In the genomic region with DNA sequence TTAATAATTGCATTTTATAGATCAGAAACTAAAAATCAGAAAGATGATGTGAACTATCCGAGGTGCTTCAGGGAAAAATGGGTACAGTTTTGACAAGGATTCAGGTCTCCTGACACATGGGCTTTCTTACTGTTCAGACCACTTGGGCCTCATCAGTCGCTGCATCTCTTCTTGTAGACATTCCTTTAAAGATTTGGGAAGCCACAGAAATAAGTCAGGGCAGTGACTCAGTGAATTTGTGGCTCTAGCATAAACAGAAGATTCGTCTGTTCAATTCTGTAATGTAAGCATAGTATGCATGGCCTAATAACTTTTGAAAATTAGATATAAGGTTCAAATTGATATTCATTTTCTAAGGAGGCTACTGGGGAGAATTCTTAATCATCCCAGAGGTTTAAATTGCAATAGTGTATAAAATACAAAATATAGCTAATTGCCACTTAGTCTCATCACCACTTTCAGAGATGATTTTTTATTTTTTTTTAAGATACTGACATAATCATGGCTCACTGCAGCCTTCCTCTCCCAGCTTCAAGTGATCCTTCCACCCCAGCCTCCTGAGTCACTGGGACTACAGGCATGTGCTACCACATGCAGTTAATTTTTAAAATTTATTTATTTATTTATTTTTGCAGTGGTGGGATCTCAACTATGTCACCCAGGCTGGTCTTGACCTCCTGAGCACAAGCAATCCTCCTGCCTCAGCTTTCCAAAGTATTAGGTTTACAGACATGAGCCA, we compare ENCODE assay signal across 2 cellular contexts.
TF ChIP-seq lines count a peak whose summit lies in the region.

No MANE protein-coding gene starts in this region.

TF ChIP-seq in A549, 52 proteins besides CTCF, POLR2A, EP300 and RAD21 (continued from another document):
- TF ChIP-seq, protein P1, sequence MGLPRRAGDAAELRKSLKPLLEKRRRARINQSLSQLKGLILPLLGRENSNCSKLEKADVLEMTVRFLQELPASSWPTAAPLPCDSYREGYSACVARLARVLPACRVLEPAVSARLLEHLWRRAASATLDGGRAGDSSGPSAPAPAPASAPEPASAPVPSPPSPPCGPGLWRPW (IDR thresholded peaks at IDR 0.05) = no peak
- TF ChIP-seq, protein P2, sequence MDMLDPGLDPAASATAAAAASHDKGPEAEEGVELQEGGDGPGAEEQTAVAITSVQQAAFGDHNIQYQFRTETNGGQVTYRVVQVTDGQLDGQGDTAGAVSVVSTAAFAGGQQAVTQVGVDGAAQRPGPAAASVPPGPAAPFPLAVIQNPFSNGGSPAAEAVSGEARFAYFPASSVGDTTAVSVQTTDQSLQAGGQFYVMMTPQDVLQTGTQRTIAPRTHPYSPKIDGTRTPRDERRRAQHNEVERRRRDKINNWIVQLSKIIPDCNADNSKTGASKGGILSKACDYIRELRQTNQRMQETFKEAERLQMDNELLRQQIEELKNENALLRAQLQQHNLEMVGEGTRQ (IDR thresholded peaks at IDR 0.05) = no peak

TF ChIP-seq in GM23338, 12 proteins besides CTCF, POLR2A, EP300 and RAD21 (continued from another document):
- TF ChIP-seq, protein P3, sequence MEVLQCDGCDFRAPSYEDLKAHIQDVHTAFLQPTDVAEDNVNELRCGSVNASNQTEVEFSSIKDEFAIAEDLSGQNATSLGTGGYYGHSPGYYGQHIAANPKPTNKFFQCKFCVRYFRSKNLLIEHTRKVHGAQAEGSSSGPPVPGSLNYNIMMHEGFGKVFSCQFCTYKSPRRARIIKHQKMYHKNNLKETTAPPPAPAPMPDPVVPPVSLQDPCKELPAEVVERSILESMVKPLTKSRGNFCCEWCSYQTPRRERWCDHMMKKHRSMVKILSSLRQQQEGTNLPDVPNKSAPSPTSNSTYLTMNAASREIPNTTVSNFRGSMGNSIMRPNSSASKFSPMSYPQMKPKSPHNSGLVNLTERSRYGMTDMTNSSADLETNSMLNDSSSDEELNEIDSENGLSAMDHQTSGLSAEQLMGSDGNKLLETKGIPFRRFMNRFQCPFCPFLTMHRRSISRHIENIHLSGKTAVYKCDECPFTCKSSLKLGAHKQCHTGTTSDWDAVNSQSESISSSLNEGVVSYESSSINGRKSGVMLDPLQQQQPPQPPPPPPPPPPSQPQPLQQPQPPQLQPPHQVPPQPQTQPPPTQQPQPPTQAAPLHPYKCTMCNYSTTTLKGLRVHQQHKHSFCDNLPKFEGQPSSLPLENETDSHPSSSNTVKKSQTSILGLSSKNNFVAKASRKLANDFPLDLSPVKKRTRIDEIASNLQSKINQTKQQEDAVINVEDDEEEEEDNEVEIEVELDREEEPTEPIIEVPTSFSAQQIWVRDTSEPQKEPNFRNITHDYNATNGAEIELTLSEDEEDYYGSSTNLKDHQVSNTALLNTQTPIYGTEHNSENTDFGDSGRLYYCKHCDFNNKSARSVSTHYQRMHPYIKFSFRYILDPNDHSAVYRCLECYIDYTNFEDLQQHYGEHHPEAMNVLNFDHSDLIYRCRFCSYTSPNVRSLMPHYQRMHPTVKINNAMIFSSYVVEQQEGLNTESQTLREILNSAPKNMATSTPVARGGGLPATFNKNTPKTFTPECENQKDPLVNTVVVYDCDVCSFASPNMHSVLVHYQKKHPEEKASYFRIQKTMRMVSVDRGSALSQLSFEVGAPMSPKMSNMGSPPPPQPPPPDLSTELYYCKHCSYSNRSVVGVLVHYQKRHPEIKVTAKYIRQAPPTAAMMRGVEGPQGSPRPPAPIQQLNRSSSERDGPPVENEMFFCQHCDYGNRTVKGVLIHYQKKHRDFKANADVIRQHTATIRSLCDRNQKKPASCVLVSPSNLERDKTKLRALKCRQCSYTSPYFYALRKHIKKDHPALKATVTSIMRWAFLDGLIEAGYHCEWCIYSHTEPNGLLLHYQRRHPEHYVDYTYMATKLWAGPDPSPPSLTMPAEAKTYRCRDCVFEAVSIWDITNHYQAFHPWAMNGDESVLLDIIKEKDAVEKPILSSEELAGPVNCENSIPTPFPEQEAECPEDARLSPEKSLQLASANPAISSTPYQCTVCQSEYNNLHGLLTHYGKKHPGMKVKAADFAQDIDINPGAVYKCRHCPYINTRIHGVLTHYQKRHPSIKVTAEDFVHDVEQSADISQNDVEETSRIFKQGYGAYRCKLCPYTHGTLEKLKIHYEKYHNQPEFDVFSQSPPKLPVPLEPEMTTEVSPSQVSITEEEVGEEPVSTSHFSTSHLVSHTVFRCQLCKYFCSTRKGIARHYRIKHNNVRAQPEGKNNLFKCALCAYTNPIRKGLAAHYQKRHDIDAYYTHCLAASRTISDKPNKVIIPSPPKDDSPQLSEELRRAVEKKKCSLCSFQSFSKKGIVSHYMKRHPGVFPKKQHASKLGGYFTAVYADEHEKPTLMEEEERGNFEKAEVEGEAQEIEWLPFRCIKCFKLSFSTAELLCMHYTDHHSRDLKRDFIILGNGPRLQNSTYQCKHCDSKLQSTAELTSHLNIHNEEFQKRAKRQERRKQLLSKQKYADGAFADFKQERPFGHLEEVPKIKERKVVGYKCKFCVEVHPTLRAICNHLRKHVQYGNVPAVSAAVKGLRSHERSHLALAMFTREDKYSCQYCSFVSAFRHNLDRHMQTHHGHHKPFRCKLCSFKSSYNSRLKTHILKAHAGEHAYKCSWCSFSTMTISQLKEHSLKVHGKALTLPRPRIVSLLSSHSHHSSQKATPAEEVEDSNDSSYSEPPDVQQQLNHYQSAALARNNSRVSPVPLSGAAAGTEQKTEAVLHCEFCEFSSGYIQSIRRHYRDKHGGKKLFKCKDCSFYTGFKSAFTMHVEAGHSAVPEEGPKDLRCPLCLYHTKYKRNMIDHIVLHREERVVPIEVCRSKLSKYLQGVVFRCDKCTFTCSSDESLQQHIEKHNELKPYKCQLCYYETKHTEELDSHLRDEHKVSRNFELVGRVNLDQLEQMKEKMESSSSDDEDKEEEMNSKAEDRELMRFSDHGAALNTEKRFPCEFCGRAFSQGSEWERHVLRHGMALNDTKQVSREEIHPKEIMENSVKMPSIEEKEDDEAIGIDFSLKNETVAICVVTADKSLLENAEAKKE (CRISPR knock-in tag; IDR thresholded peaks at IDR 0.05) = no peak
- TF ChIP-seq EZH2phosphoT487 (IDR thresholded peaks at IDR 0.05; ENCODE audit: unreplicated experiment) (no peak), STAT1 (IDR thresholded peaks at IDR 0.05; ENCODE audit: unreplicated experiment) (no peak), JUNB (IDR thresholded peaks at IDR 0.05; ENCODE audit: unreplicated experiment) (no peak), ZNF114 (CRISPR knock-in tag; IDR thresholded peaks at IDR 0.05) (no peak), POLR2AphosphoS5 (IDR thresholded peaks at IDR 0.05; ENCODE audit: low read depth) (no peak), NANOG (IDR thresholded peaks at IDR 0.05; ENCODE audit: borderline replicate concordance) (no peak), EZH2 (IDR thresholded peaks at IDR 0.05; ENCODE audit: low read depth, unreplicated experiment) (no peak), CREB1 (CRISPR knock-in tag; IDR thresholded peaks at IDR 0.05; ENCODE audit: low read depth) (no peak)
- TF ChIP-seq, protein P4, sequence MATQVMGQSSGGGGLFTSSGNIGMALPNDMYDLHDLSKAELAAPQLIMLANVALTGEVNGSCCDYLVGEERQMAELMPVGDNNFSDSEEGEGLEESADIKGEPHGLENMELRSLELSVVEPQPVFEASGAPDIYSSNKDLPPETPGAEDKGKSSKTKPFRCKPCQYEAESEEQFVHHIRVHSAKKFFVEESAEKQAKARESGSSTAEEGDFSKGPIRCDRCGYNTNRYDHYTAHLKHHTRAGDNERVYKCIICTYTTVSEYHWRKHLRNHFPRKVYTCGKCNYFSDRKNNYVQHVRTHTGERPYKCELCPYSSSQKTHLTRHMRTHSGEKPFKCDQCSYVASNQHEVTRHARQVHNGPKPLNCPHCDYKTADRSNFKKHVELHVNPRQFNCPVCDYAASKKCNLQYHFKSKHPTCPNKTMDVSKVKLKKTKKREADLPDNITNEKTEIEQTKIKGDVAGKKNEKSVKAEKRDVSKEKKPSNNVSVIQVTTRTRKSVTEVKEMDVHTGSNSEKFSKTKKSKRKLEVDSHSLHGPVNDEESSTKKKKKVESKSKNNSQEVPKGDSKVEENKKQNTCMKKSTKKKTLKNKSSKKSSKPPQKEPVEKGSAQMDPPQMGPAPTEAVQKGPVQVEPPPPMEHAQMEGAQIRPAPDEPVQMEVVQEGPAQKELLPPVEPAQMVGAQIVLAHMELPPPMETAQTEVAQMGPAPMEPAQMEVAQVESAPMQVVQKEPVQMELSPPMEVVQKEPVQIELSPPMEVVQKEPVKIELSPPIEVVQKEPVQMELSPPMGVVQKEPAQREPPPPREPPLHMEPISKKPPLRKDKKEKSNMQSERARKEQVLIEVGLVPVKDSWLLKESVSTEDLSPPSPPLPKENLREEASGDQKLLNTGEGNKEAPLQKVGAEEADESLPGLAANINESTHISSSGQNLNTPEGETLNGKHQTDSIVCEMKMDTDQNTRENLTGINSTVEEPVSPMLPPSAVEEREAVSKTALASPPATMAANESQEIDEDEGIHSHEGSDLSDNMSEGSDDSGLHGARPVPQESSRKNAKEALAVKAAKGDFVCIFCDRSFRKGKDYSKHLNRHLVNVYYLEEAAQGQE (IDR thresholded peaks at IDR 0.05; ENCODE audit: unreplicated experiment) = no peak
- TF ChIP-seq, protein P5, sequence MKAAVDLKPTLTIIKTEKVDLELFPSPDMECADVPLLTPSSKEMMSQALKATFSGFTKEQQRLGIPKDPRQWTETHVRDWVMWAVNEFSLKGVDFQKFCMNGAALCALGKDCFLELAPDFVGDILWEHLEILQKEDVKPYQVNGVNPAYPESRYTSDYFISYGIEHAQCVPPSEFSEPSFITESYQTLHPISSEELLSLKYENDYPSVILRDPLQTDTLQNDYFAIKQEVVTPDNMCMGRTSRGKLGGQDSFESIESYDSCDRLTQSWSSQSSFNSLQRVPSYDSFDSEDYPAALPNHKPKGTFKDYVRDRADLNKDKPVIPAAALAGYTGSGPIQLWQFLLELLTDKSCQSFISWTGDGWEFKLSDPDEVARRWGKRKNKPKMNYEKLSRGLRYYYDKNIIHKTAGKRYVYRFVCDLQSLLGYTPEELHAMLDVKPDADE (IDR thresholded peaks at IDR 0.05) = no peak
